10 cellular contexts compared by ENCODE assay signal in the genomic region with DNA sequence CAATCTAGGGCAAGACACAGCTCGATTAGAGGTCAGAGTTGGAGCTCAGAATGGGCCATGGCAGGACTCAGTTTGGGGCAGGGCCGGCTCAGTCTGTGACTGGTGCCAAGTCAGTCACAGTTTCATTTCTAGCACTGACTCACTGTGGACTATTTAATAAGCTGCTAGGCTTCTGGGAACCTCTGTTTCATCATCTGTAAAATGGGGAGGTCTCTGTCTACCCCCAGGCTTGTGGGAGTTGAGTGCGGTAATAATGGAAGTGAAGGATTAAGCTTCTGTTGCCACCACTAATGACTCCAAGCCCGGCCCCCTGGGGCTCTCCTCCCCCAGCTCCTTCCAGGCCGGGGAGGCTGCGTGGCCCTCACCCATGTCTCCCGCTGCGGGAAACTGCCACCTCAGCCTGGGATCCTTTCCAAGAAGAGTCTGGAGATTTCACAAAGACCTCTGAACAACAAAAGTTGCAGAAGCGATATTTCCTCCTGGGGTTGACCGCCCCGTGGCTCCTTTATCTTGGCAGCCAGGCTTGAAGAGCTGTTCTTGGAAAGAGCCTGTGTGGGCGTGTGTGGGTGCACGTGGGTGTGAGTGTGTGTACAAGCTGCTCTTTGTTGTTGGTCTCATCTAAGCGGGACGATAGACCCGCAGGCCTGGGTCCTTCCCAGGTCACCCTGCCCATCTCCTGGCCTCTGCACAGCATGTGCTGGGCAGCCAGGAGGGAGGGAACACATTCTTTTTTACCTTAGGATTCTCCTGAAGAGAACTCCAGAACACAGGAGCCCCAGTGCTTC. TPM values are rescaled to one million over a fixed set of nuclear protein-coding genes. Genes with fewer than 3 reads are reported as not detected.
DNase-seq lines count a peak whose midpoint lies in the region; ATAC-seq, FAIRE-seq and TF ChIP-seq lines count a peak whose summit lies in the region.
"Had no signal": no experiment of that assay in that cellular context is flagged by ENCODE, and none has a peak within 500 bp of the region (broad histone marks: within the 10 kb centered on the region; RNA-seq: fewer than 3 reads in every experiment).

No MANE protein-coding gene starts in this region.

- peaks cover 36% of the 10 kb centered on the region for H3K27me3 ChIP-seq in hepatocyte
- H3K27me3 ChIP-seq in tibial artery, result peaks cover 0 to 46% of the 10 kb centered on the region in 2 donors

- H3K4me3 Mint-ChIP-seq in activated CD8-positive, alpha-beta T cell treated with anti-CD3 and anti-CD28 coated beads for 36 hours, result no peak overlapping the region
- H3K4me3 Mint-ChIP-seq in immature natural killer cell (no peak overlapping the region), progenitor cell of endocrine pancreas (ENCODE audit: low read depth) (no peak overlapping the region)

- H3K36me3 Mint-ChIP-seq in activated CD8-positive, alpha-beta T cell treated with anti-CD3 and anti-CD28 coated beads for 36 hours (ENCODE audit: low read depth), result no peaks in the 10 kb centered on the region
- H3K36me3 Mint-ChIP-seq in immature natural killer cell (no peaks in the 10 kb centered on the region), progenitor cell of endocrine pancreas (ENCODE audit: insufficient read depth) (no peaks in the 10 kb centered on the region)

- CTCF ChIA-PET in activated CD8-positive, alpha-beta T cell treated with anti-CD3 and anti-CD28 coated beads for 36 hours (lab: Charles Lee), result interaction anchor here (0.8 to 2.2 kb wide), 9 partner anchors 10 to 203 kb away, joined by 3 to 14 read pairs (median 4); a partner anchor contains a TSS

- DNase-seq in GM12865 (ENCODE audit: low read depth) (peak; percentile 47), hepatocyte (ENCODE audit: low spot score) (peak; percentile 49), tibial artery (peak; percentile 64 to 73), immature natural killer cell (no peak), HTR-8/SVneo (ENCODE audit: insufficient read length, low spot score) (no peak), progenitor cell of endocrine pancreas (ENCODE audit: low spot score, unreplicated experiment) (no peak)
- peak; percentile 61 for DNase-seq in activated CD8-positive, alpha-beta T cell treated with anti-CD3 and anti-CD28 coated beads for 36 hours
- DNase-seq: heart right ventricle had no signal

- ATAC-seq in HG03280 (IDR thresholded peaks at IDR 0.05; ENCODE audit: unreplicated experiment), result peak; percentile 64
- peak; percentile 97 for ATAC-seq in activated CD8-positive, alpha-beta T cell treated with anti-CD3 and anti-CD28 coated beads for 36 hours

- POLR2A ChIA-PET in activated CD8-positive, alpha-beta T cell treated with anti-CD3 and anti-CD28 coated beads for 36 hours (lab: Charles Lee), result interaction anchor here (0.8 to 1.2 kb wide), 3 partner anchors 29 to 77 kb away, joined by 3 to 6 read pairs (median 3); no protein-coding TSS in a partner anchor

- intact Hi-C loops in activated CD8-positive, alpha-beta T cell treated with anti-CD3 and anti-CD28 coated beads for 36 hours (cut with micrococcal nuclease), result no loop called here
- intact Hi-C loops in tibial artery (cut with DNase I; ENCODE audit: low total_unique reads), result no loop called here

- H3K36me3 ChIP-seq in hepatocyte (replicated peaks; ENCODE audit: insufficient read depth, low read depth), result no peaks in the 10 kb centered on the region
- H3K36me3 ChIP-seq in tibial artery, result no peaks in the 10 kb centered on the region
- H3K36me3 ChIP-seq: heart right ventricle, suprapubic skin had no signal

- no peaks in the 10 kb centered on the region for H3K79me2 ChIP-seq in hepatocyte

- H3K27ac ChIP-seq in hepatocyte (no peak overlapping the region), tibial artery (no peak overlapping the region)
- H3K27ac ChIP-seq: heart right ventricle, suprapubic skin had no signal

- H3K4me2 ChIP-seq in hepatocyte, result no peak overlapping the region

- no peaks in the 10 kb centered on the region for H4K20me1 ChIP-seq in hepatocyte (ENCODE audit: insufficient read depth, poor library complexity, severe bottlenecking)

- WGBS in hepatocyte (ENCODE audit: low lambda C conversion rate, missing lambda C conversion rate), result 50% methylated on average over 12 of the region's 16 CpGs

- no peak for FAIRE-seq in HTR-8/SVneo (lab: Jason Lieb, UNC)

- no peak overlapping the region for H3K4me3 ChIP-seq in GM12865 (ENCODE audit: low read depth, low read length)
- H3K4me3 ChIP-seq in hepatocyte, result no peak overlapping the region
- no peak overlapping the region for H3K4me3 ChIP-seq in tibial artery
- H3K4me3 ChIP-seq: heart right ventricle, suprapubic skin had no signal

- peaks cover 13% of the 10 kb centered on the region for H3K4me1 Mint-ChIP-seq in activated CD8-positive, alpha-beta T cell treated with anti-CD3 and anti-CD28 coated beads for 36 hours (ENCODE audit: low read depth)
- H3K4me1 Mint-ChIP-seq in immature natural killer cell (no peaks in the 10 kb centered on the region), progenitor cell of endocrine pancreas (ENCODE audit: low read depth) (peaks cover 15% of the 10 kb centered on the region)

- H3K4me1 ChIP-seq in hepatocyte (ENCODE audit: insufficient read depth) (peaks cover 20% of the 10 kb centered on the region), tibial artery (peaks cover 0 to 8% (median 0%) of the 10 kb centered on the region in 4 donors)

- H3K9me2 ChIP-seq in hepatocyte (replicated peaks; ENCODE audit: insufficient read depth), result no peaks in the 10 kb centered on the region

- TF ChIP-seq CTCF in GM12865 (IDR thresholded peaks at IDR 0.05; ENCODE audit: insufficient read depth, low read depth, low read length, missing control alignments) (no peak), hepatocyte (IDR thresholded peaks at IDR 0.05; ENCODE audit: poor library complexity) (no peak), tibial artery (IDR thresholded peaks at IDR 0.05) (no peak), progenitor cell of endocrine pancreas (IDR thresholded peaks at IDR 0.05; ENCODE audit: unreplicated experiment) (no peak)
- TF ChIP-seq CTCF in activated CD8-positive, alpha-beta T cell treated with anti-CD3 and anti-CD28 coated beads for 36 hours (IDR thresholded peaks at IDR 0.05), result no peak

- no peak overlapping the region for H2AFZ ChIP-seq in hepatocyte

- H3K27me3 Mint-ChIP-seq in activated CD8-positive, alpha-beta T cell treated with anti-CD3 and anti-CD28 coated beads for 36 hours, result peaks cover 23% of the 10 kb centered on the region
- H3K27me3 Mint-ChIP-seq in immature natural killer cell (ENCODE audit: low read depth in 3 of 3), result peaks cover 3 to 9% (median 5%) of the 10 kb centered on the region in 3 donors
- peaks cover 69% of the 10 kb centered on the region for H3K27me3 Mint-ChIP-seq in progenitor cell of endocrine pancreas

- H3K9me3 ChIP-seq in hepatocyte (ENCODE audit: low read depth) (no peaks in the 10 kb centered on the region), tibial artery (no peaks in the 10 kb centered on the region)
- H3K9me3 ChIP-seq: heart right ventricle, suprapubic skin had no signal

- peak overlapping the region; percentile 75 for H3K27ac Mint-ChIP-seq in activated CD8-positive, alpha-beta T cell treated with anti-CD3 and anti-CD28 coated beads for 36 hours
- no peak overlapping the region for H3K27ac Mint-ChIP-seq in immature natural killer cell
- no peak overlapping the region for H3K27ac Mint-ChIP-seq in progenitor cell of endocrine pancreas

- H3K9me3 Mint-ChIP-seq in activated CD8-positive, alpha-beta T cell treated with anti-CD3 and anti-CD28 coated beads for 36 hours, result no peaks in the 10 kb centered on the region
- no peaks in the 10 kb centered on the region for H3K9me3 Mint-ChIP-seq in immature natural killer cell
- no peaks in the 10 kb centered on the region for H3K9me3 Mint-ChIP-seq in progenitor cell of endocrine pancreas (ENCODE audit: low read depth)

RNA-seq across cellular contexts. Expression of a gene that starts 29.1 kb away (rescaled TPM):
- total RNA-seq in activated CD8-positive, alpha-beta T cell treated with anti-CD3 and anti-CD28 coated beads for 36 hours, result not detected
- not detected in 2 replicates for total RNA-seq in hepatocyte
- polyA plus RNA-seq in hepatocyte, result not detected in 2 replicates
- polyA plus RNA-seq in immature natural killer cell, result not detected
- not detected in 2 replicates for total RNA-seq in progenitor cell of endocrine pancreas
- total RNA-seq: heart right ventricle, suprapubic skin had no signal
- polyA plus RNA-seq: heart right ventricle had no signal

RNA-seq across cellular contexts. Expression of a gene that starts 32.7 kb away (rescaled TPM):
- under 1 TPM in 1 of 2 experiments, not detected in 1; 0.09 TPM for total RNA-seq in activated CD8-positive, alpha-beta T cell treated with anti-CD3 and anti-CD28 coated beads for 36 hours
- total RNA-seq in hepatocyte (not detected in 2 replicates), progenitor cell of endocrine pancreas (not detected in 2 replicates)
- polyA plus RNA-seq in hepatocyte (0.32 TPM in 1 of 2 replicates, not detected in the other), immature natural killer cell (not detected)
- total RNA-seq: heart right ventricle had no signal
- polyA plus RNA-seq: heart right ventricle had no signal

Comparison
In these comparisons a context has a peak if more than half of its experiments do, and no peak if none do; other contexts are left out.
1. DNase-seq: peak in GM12865 (single experiment), activated CD8-positive, alpha-beta T cell treated with anti-CD3 and anti-CD28 coated beads for 36 hours (single experiment), hepatocyte (single experiment) and tibial artery (2 of 2); none in immature natural killer cell (0 of 3), HTR-8/SVneo (single experiment) and progenitor cell of endocrine pancreas (single experiment).